ENCODE assay signal across 18 cellular contexts in genomic region chr22:45550891-45551290, GRCh38. TPM values are rescaled to one million over a fixed set of nuclear protein-coding genes. Genes with fewer than 3 reads are reported as not detected.
A peak's percentile ranks its signal among the peaks of the same experiment; 100 is the strongest.
DNase-seq lines count a peak whose midpoint lies in the region; ATAC-seq and TF ChIP-seq lines count a peak whose summit lies in the region.
"Had no signal": no experiment of that assay in that cellular context is flagged by ENCODE, and none has a peak within 500 bp of the region (broad histone marks: within the 10 kb centered on the region; RNA-seq: fewer than 3 reads in every experiment).

No MANE protein-coding gene starts in this region.

- H3K9me3 ChIP-seq in gastroesophageal sphincter: no peaks in the 10 kb centered on the region
- H3K9me3 ChIP-seq in upper lobe of left lung: no peaks in the 10 kb centered on the region
- H3K9me3 ChIP-seq: MG63, SJCRH30 had no signal

- H3K27ac Mint-ChIP-seq in brain: peak overlapping the region in 3 of 5 experiments; percentile 24 to 76 (median 70)
- H3K27ac Mint-ChIP-seq: stimulated activated naive CD8-positive, alpha-beta T cell treated with anti-CD3 and anti-CD28 coated beads, Interleukin-15, Interleukin-2, amounts not matched to agents 100 ng/mL and 50 ng/mL, for 24 hours had no signal

- no peaks in the 10 kb centered on the region for H3K27me3 ChIP-seq in gastroesophageal sphincter
- no peaks in the 10 kb centered on the region for H3K27me3 ChIP-seq in upper lobe of left lung
- no peaks in the 10 kb centered on the region for H3K27me3 ChIP-seq in H7 (ENCODE audit: control insufficient read depth, insufficient read depth, low read length)
- H3K27me3 ChIP-seq: MG63, SJCRH30 had no signal

- H3K4me1 Mint-ChIP-seq in brain: peaks cover 33% of the 10 kb centered on the region
- peaks cover 2% of the 10 kb centered on the region for H3K4me1 Mint-ChIP-seq in activated T-cell treated with anti-CD3 and anti-CD28 coated beads, Interleukin-2, amount 50 U/mL, for 4 hours (ENCODE audit: low read depth)

- peaks cover 0 to 19% of the 10 kb centered on the region in 2 donors for H3K36me3 ChIP-seq in gastroesophageal sphincter
- no peaks in the 10 kb centered on the region for H3K36me3 ChIP-seq in upper lobe of left lung
- H3K36me3 ChIP-seq in H7 (replicated peaks; ENCODE audit: control insufficient read depth, insufficient read depth, low read length): peaks cover 30% of the 10 kb centered on the region
- H3K36me3 ChIP-seq: SJCRH30 had no signal

- peaks cover 50% of the 10 kb centered on the region for H3K36me3 Mint-ChIP-seq in brain
- H3K36me3 Mint-ChIP-seq in activated T-cell treated with anti-CD3 and anti-CD28 coated beads, Interleukin-2, amount 50 U/mL, for 4 hours (ENCODE audit: insufficient read depth): no peaks in the 10 kb centered on the region

- ATAC-seq in gastroesophageal sphincter (no peak), upper lobe of left lung (ENCODE audit: low FRiP score in 2 of 2) (no peak)
- ATAC-seq in activated T-cell treated with anti-CD3 and anti-CD28 coated beads, Interleukin-2, amount 50 U/mL, for 4 hours: no peak
- ATAC-seq: HCT116 had no signal

- peak overlapping the region in 3 of 4 donors; percentile 86 to 92 (median 91) for H3K27ac ChIP-seq in gastroesophageal sphincter
- H3K27ac ChIP-seq in upper lobe of left lung: peak overlapping the region; percentile 60 to 88 (median 69)
- H3K27ac ChIP-seq: SJCRH30 had no signal

- peaks cover 4% of the 10 kb centered on the region for H3K27me3 Mint-ChIP-seq in brain
- H3K27me3 Mint-ChIP-seq in activated T-cell treated with anti-CD3 and anti-CD28 coated beads, Interleukin-2, amount 50 U/mL, for 4 hours (ENCODE audit: low read depth): peaks cover 6% of the 10 kb centered on the region

- H3K4me3 Mint-ChIP-seq in brain: no peak overlapping the region
- H3K4me3 Mint-ChIP-seq in activated T-cell treated with anti-CD3 and anti-CD28 coated beads, Interleukin-2, amount 50 U/mL, for 4 hours: no peak overlapping the region
- H3K4me3 Mint-ChIP-seq: stimulated activated naive CD8-positive, alpha-beta T cell treated with anti-CD3 and anti-CD28 coated beads, Interleukin-15, Interleukin-2, amounts not matched to agents 100 ng/mL and 50 ng/mL, for 24 hours had no signal

- DNase-seq in posterior vena cava (ENCODE audit: low spot score) (peak; percentile 41), upper lobe of left lung (no peak), ureter (ENCODE audit: low spot score) (no peak), H7 (no peak)
- no peak for DNase-seq in activated T-cell treated with anti-CD3 and anti-CD28 coated beads, Interleukin-2, amount 50 U/mL, for 4 hours
- DNase-seq: activated CD4-positive, CD25-positive, alpha-beta regulatory T cell treated with anti-CD3 and anti-CD28 coated beads, Interleukin-2, amount 50 U/mL, for 72 hours; activated effector memory CD4-positive, alpha-beta T cell treated with anti-CD3 and anti-CD28 coated beads, Interleukin-2, amount 50 U/mL, for 16 hours; DMS53; hippocampal formation; MG63; NCI-H187; NCI-H446 treated with DMSO at 0.1 percent for 48 hours; SJCRH30 had no signal

- H3K4me1 ChIP-seq in gastroesophageal sphincter (peaks cover 10 to 71% (median 55%) of the 10 kb centered on the region in 3 donors), upper lobe of left lung (peaks cover 21 to 39% (median 29%) of the 10 kb centered on the region in 4 donors)

- TF ChIP-seq EP300 in gastroesophageal sphincter (IDR thresholded peaks at IDR 0.05): no peak
- no peak for TF ChIP-seq EP300 in upper lobe of left lung (IDR thresholded peaks at IDR 0.05)

- TF ChIP-seq CTCF in brain (conservative IDR thresholded peaks at IDR 0.05): no peak
- no peak for TF ChIP-seq CTCF in gastroesophageal sphincter (IDR thresholded peaks at IDR 0.05)
- TF ChIP-seq CTCF in upper lobe of left lung (IDR thresholded peaks at IDR 0.05): no peak

- TF ChIP-seq POLR2A in gastroesophageal sphincter (IDR thresholded peaks at IDR 0.05): no peak
- TF ChIP-seq POLR2A in upper lobe of left lung (IDR thresholded peaks at IDR 0.05): no peak

- H3K9me3 Mint-ChIP-seq in brain: no peaks in the 10 kb centered on the region
- H3K9me3 Mint-ChIP-seq in activated T-cell treated with anti-CD3 and anti-CD28 coated beads, Interleukin-2, amount 50 U/mL, for 4 hours: no peaks in the 10 kb centered on the region
- H3K9me3 Mint-ChIP-seq: stimulated activated naive CD8-positive, alpha-beta T cell treated with anti-CD3 and anti-CD28 coated beads, Interleukin-15, Interleukin-2, amounts not matched to agents 100 ng/mL and 50 ng/mL, for 24 hours had no signal

- H3K4me3 ChIP-seq in gastroesophageal sphincter (no peak overlapping the region), upper lobe of left lung (no peak overlapping the region), H7 (ENCODE audit: insufficient read depth, low read depth, low read length) (no peak overlapping the region)
- H3K4me3 ChIP-seq: MG63, SJCRH30 had no signal

- intact Hi-C loops in posterior vena cava (cut with DNase I): loop anchor here (5.0 kb wide), 2 partner anchors 104 to 284 kb away; no protein-coding TSS in a partner anchor

- WGBS in gastroesophageal sphincter (ENCODE audit: low coverage in 1 of 2), 2 donors: 95 to 100% methylated on average over 1 to 4 of the region's 11 CpGs
- 90% methylated on average over 6 to 11 of the region's 11 CpGs for WGBS in upper lobe of left lung, 2 donors

RNA-seq across cellular contexts. Expression of gene FBLN1, which starts 48.2 kb away (rescaled TPM):
- 135 TPM for polyA plus RNA-seq in brain (ENCODE audit: insufficient read depth, low read depth, low replicate concordance)
- total RNA-seq in gastroesophageal sphincter (100 to 1,000 TPM; 241 to 597 (median 382) TPM), posterior vena cava (1,000 to 10,000 TPM in 1 of 2 donors, 100 to 1,000 TPM in 1; 608 to 1,210 TPM), upper lobe of left lung (100 to 1,000 TPM in 4 of 6 donors, 10 to 100 TPM in 2; 63.9 to 523 (median 207) TPM), ureter (286 TPM)
- total RNA-seq in activated T-cell treated with anti-CD3 and anti-CD28 coated beads, Interleukin-2, amount 50 U/mL, for 4 hours: under 1 TPM; 0.43 to 0.69 (median 0.46) TPM
- total RNA-seq in H7 (2014; rRNA removed; shearing (Covaris generic)): 126 and 132 TPM in 2 replicates
- total RNA-seq: T-helper 2 cell treated with Interferon-gamma antibody and Interleukin-4, amounts not matched to agents 100 ng/mL and 5 ng/mL, for 36 hours had no signal

Comparison
In these comparisons a context has a peak if more than half of its experiments do, and no peak if none do; other contexts are left out.
1. RNA of gene FBLN1, which starts 48.2 kb away (total RNA-seq): 608 to 1,210 TPM in posterior vena cava, 241 to 597 TPM in gastroesophageal sphincter, 286 TPM in ureter (single experiment), 63.9 to 523 TPM in upper lobe of left lung and 126 to 132 TPM in H7; 0.43 to 0.69 TPM in activated T-cell treated with anti-CD3 and anti-CD28 coated beads, Interleukin-2, amount 50 U/mL, for 4 hours; every median in the first group is over 10 times any median in the second.